In genomic region chr17:48718162-48718780, GRCh38 we compare ENCODE assay signal across 1 cellular context.
TF ChIP-seq lines count a peak whose summit lies in the region.

No MANE protein-coding gene starts in this region.

TF ChIP-seq in HEK293, 187 proteins besides CTCF, POLR2A, EP300 and RAD21 (continued from another document):
- TF ChIP-seq ZNF26 (tag by site-specific recombination; IDR thresholded peaks at IDR 0.05) (no peak), ZNF629 (tag by site-specific recombination; IDR thresholded peaks at IDR 0.05) (no peak), HIC1 (tag by site-specific recombination; IDR thresholded peaks at IDR 0.05) (no peak)
